In the genomic region with DNA sequence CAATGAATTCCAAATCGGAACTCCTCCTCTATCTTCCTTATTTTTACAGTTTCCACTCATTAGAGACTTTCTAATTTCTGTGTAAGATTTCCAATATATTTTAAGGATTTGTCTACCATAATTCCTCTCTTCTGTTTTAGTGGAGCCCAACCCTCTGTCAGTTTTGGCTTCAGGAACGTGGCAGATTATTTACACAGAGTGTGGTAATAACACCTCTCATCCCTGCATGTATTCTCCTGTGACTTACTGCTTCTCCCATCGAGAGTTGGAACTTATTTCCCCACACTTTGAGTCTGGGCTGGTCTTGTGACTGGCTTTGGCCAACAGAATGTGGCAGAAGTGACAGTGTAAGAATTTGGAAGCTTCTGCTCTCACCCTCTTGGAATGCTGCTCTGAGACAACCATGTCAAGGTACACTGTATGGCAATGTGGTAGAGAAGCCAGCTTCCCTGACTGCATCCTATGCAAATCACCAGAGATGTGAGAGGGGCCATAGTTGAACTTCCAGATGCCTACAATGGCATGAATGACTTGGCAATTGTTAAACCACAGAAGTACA, we compare ENCODE assay signal across 19 cellular contexts.
"Had no signal": no experiment of that assay in that cellular context is flagged by ENCODE, and none has a peak within 500 bp of the region (broad histone marks: within the 10 kb centered on the region; RNA-seq: fewer than 3 reads in every experiment).

No MANE protein-coding gene starts in this region.

- H3K4me3 ChIP-seq: ascending aorta, dorsolateral prefrontal cortex, esophagus squamous epithelium, heart right ventricle, ovary, psoas muscle, tibial artery had no signal

- DNase-seq: activated CD4-positive, alpha-beta T cell treated with anti-CD3 and anti-CD28 coated beads for 1 hour; activated gamma-delta T cell treated with Interleukin-2 at 50 U/mL for 16 hours; activated T-cell treated with anti-CD3 and anti-CD28 coated beads, Interleukin-2, amount 50 U/mL, for 1 hour; dorsolateral prefrontal cortex; esophagus squamous epithelium; heart right ventricle; kidney; left ventricle myocardium superior; mammary epithelial cell; ovary; psoas muscle; right cardiac atrium; stimulated activated CD4-positive, alpha-beta T cell treated with anti-CD3 and anti-CD28 coated beads, Interleukin-1b, Interleukin-23, amount 100 ng/mL, for 48 hours; stimulated activated naive CD8-positive, alpha-beta T cell treated with anti-CD3 and anti-CD28 coated beads, Interleukin-15, amount 100 ng/mL, for 72 hours; T-cell; tibial artery; WERI-Rb-1 had no signal

- ATAC-seq: heart right ventricle; left ventricle myocardium superior; right cardiac atrium; stimulated activated naive CD8-positive, alpha-beta T cell treated with anti-CD3 and anti-CD28 coated beads, Interleukin-15, amount 100 ng/mL, for 72 hours; T-cell had no signal

- H3K27me3 ChIP-seq: ascending aorta, esophagus squamous epithelium, heart right ventricle, neutrophil, ovary, tibial artery had no signal

- H3K27ac ChIP-seq: ascending aorta, dorsolateral prefrontal cortex, esophagus squamous epithelium, heart right ventricle, neutrophil, ovary, psoas muscle, tibial artery, WERI-Rb-1 had no signal

- H3K9me3 ChIP-seq: ascending aorta, esophagus squamous epithelium, heart right ventricle, neutrophil, ovary, psoas muscle, tibial artery had no signal

- H3K4me1 ChIP-seq: esophagus squamous epithelium had no signal

- H3K36me3 ChIP-seq: ascending aorta, esophagus squamous epithelium, heart right ventricle, neutrophil, ovary, tibial artery, WERI-Rb-1 had no signal
